ENCODE assay signal across 12 cellular contexts in the genomic region with DNA sequence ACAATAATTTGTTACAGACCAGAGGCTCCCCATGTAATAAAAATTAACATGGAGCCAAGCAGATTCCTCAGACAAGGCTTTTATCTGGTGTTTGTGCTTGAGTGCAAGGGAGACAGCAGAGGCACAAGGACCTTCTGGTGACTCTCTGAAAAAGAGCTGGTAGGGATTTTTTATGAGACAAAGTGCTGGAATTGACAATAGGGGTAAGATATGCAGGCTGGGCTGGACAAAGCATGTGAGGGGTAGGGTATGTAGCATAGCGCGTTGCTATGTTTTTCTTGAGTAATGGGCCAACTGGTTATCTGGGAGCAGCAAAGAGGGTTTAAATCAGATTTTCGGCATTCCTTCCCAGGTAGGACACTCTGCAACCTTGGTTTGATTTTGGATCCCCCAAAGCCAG.
"Had no signal": no experiment of that assay in that cellular context is flagged by ENCODE, and none has a peak within 500 bp of the region (broad histone marks: within the 10 kb centered on the region; RNA-seq: fewer than 3 reads in every experiment).

No MANE protein-coding gene starts in this region.

- H3K4me1 ChIP-seq: pancreas, vagina had no signal

- ATAC-seq: activated naive CD4-positive, alpha-beta T cell treated with anti-CD3 and anti-CD28 coated beads, Interleukin-2, amount 50 U/mL, for 72 hours; esophagus mucosa; left colon; pancreas had no signal

- H3K4me3 ChIP-seq: pancreas, vagina had no signal

- H3K4me1 Mint-ChIP-seq: immature natural killer cell had no signal

- H3K27ac Mint-ChIP-seq: activated naive CD4-positive, alpha-beta T cell treated with anti-CD3 and anti-CD28 coated beads, Interleukin-2, amount 50 U/mL, for 72 hours; immature natural killer cell had no signal

- H3K36me3 Mint-ChIP-seq: activated naive CD4-positive, alpha-beta T cell treated with anti-CD3 and anti-CD28 coated beads, Interleukin-2, amount 50 U/mL, for 72 hours; immature natural killer cell had no signal

- H3K9me3 ChIP-seq: pancreas had no signal

- H3K36me3 ChIP-seq: pancreas, vagina had no signal

- H3K4me3 Mint-ChIP-seq: immature natural killer cell had no signal

- DNase-seq: activated CD4-positive, alpha-beta T cell treated with anti-CD3 and anti-CD28 coated beads, Interleukin-2, amount 50 U/mL, for 4 hours; activated CD4-positive, CD25-positive, alpha-beta regulatory T cell treated with anti-CD3 and anti-CD28 coated beads, Interleukin-2, amount 50 U/mL, for 72 hours; activated effector memory CD4-positive, alpha-beta T cell treated with anti-CD3 and anti-CD28 coated beads, Interleukin-2, amount 50 U/mL, for 16 hours; activated T-cell treated with anti-CD3 and anti-CD28 coated beads, Interleukin-2, amount 50 U/mL, for 1 hour; glutamatergic neuron; immature natural killer cell; left colon; pancreas; stimulated activated CD4-positive, alpha-beta T cell treated with anti-CD3 and anti-CD28 coated beads, Interleukin-4, amount 100 ng/mL, for 4 hours had no signal

- H3K27ac ChIP-seq: pancreas, vagina had no signal

- H3K27me3 ChIP-seq: pancreas, vagina had no signal
